Comparison of ENCODE assay signal across 13 cellular contexts in genomic region chr9:137757139-137757538, GRCh38.
A peak's percentile ranks its signal among the peaks of the same experiment; 100 is the strongest.
DNase-seq lines count a peak whose midpoint lies in the region; ATAC-seq and TF ChIP-seq lines count a peak whose summit lies in the region.
"Had no signal": no experiment of that assay in that cellular context is flagged by ENCODE, and none has a peak within 500 bp of the region (broad histone marks: within the 10 kb centered on the region; RNA-seq: fewer than 3 reads in every experiment).

No MANE protein-coding gene starts in this region.

- H3K9me3 ChIP-seq in PC-3 (ENCODE audit: low read length): no peaks in the 10 kb centered on the region
- peaks cover 4% of the 10 kb centered on the region for H3K9me3 ChIP-seq in trophoblast cell (ENCODE audit: insufficient read depth, low read depth, low read length)
- peaks cover 0 to 4% (median 0%) of the 10 kb centered on the region in 3 donors for H3K9me3 ChIP-seq in tibial artery

- WGBS in trophoblast cell (ENCODE audit: extremely low coverage, insufficient coverage, insufficient read length): no CpG with 5 or more reads among the region's 10 CpGs

- H4K20me1 ChIP-seq in PC-3 (ENCODE audit: low read length): no peaks in the 10 kb centered on the region

- BruUV-seq in PC-3 (replicated peaks; lab: Mats Ljungman, UMichigan): no TSS peak

- no peak overlapping the region for H3K18ac ChIP-seq in trophoblast cell (ENCODE audit: low read length)

- H4K12ac ChIP-seq in trophoblast cell (ENCODE audit: low read depth, low read length): no peak overlapping the region

- peaks cover 5% of the 10 kb centered on the region for H3K79me1 ChIP-seq in trophoblast cell (ENCODE audit: low read length)

- H4K8ac ChIP-seq in trophoblast cell (ENCODE audit: low read depth, low read length): no peak overlapping the region

- H3K23ac ChIP-seq in trophoblast cell (ENCODE audit: low read length): no peak overlapping the region

- intact Hi-C loops in PC-3 (cut with micrococcal nuclease): no loop called here
- intact Hi-C loops in tibial artery (cut with DNase I; ENCODE audit: low total_unique reads): no loop called here

- H3K4ac ChIP-seq in trophoblast cell (ENCODE audit: low read depth, low read length): no peak overlapping the region

- H3K4me2 ChIP-seq in PC-3 (ENCODE audit: low read length) (peak overlapping the region; percentile 25; the same call in 1 of the 2 replicates), trophoblast cell (ENCODE audit: low read length) (no peak overlapping the region)

- H3K79me2 ChIP-seq in PC-3 (ENCODE audit: low read length): no peaks in the 10 kb centered on the region
- no peaks in the 10 kb centered on the region for H3K79me2 ChIP-seq in trophoblast cell (ENCODE audit: control insufficient read depth, insufficient read depth, low read length, poor library complexity)

- H2AFZ ChIP-seq in PC-3 (ENCODE audit: low read length) (no peak overlapping the region), trophoblast cell (ENCODE audit: insufficient read depth, low read length, poor library complexity) (no peak overlapping the region)

- TF ChIP-seq CTCF in PC-3 (conservative IDR thresholded peaks at IDR 0.05; ENCODE audit: low read depth, low read length) (no peak), tibial artery (IDR thresholded peaks at IDR 0.05) (no peak)

- H3K14ac ChIP-seq in trophoblast cell (ENCODE audit: low read length): no peak overlapping the region

- H2BK5ac ChIP-seq in trophoblast cell (ENCODE audit: low read depth, low read length, poor library complexity): no peak overlapping the region

- H3K4me3 ChIP-seq in PC-3 (ENCODE audit: low read length) (no peak overlapping the region), trophoblast cell (ENCODE audit: low read depth, low read length) (no peak overlapping the region), tibial artery (no peak overlapping the region)
- H3K4me3 ChIP-seq: SK-N-MC had no signal

- no peak overlapping the region for H2AK5ac ChIP-seq in trophoblast cell (ENCODE audit: low read length)

- CTCF ChIA-PET in PC-3 (lab: Charles Lee): no interaction called here

- no peak for ATAC-seq in PC-3

- no peak overlapping the region for H3K27ac ChIP-seq in PC-3 (ENCODE audit: low read length)
- H3K27ac ChIP-seq in epithelial cell of prostate: peak overlapping the region; percentile 86
- no peak overlapping the region for H3K27ac ChIP-seq in trophoblast cell (ENCODE audit: low read depth, low read length)
- H3K27ac ChIP-seq in tibial artery: no peak overlapping the region
- H3K27ac ChIP-seq: SK-N-MC had no signal

- H2BK120ac ChIP-seq in trophoblast cell (ENCODE audit: insufficient read depth, low read length, poor library complexity): no peak overlapping the region

- peaks cover 19% of the 10 kb centered on the region for H3K36me3 ChIP-seq in PC-3 (ENCODE audit: low read depth, low read length)
- H3K36me3 ChIP-seq in trophoblast cell (ENCODE audit: control insufficient read depth in 1 of 2, insufficient read depth in 2 of 2, low read length in 2 of 2): peaks cover 47 to 52% of the 10 kb centered on the region in 2 experiments
- peaks cover 54 to 91% (median 79%) of the 10 kb centered on the region in 3 donors for H3K36me3 ChIP-seq in tibial artery

- H3F3A ChIP-seq in PC-3 (ENCODE audit: low read length, unreplicated experiment): no peaks in the 10 kb centered on the region

- H4K91ac ChIP-seq in trophoblast cell (ENCODE audit: low read depth, low read length): peak overlapping the region; percentile 16

- H3K9ac ChIP-seq in PC-3 (ENCODE audit: low read length): no peak overlapping the region
- H3K9ac ChIP-seq in trophoblast cell (ENCODE audit: low read length): no peak overlapping the region

- in situ Hi-C loops in G401 (cut with HindIII; ENCODE audit: low sequenced_read_pairs): no loop called here

- H3K4me1 ChIP-seq in PC-3 (ENCODE audit: insufficient read depth, low read length) (0 out of 2 replicates have a peak, but pooled peaks cover 7% of the 10 kb centered on the region), trophoblast cell (ENCODE audit: control insufficient read depth in 1 of 2, insufficient read depth in 2 of 2, low read length in 2 of 2) (peaks cover 7 to 8% of the 10 kb centered on the region in 2 experiments), tibial artery (no peaks in the 10 kb centered on the region)

- H3K9me2 ChIP-seq in PC-3 (replicated peaks; ENCODE audit: low read length): no peaks in the 10 kb centered on the region

- POLR2A ChIA-PET in PC-3 (lab: Charles Lee; ENCODE audit: unreplicated experiment): no interaction called here

- no peak overlapping the region for H2BK12ac ChIP-seq in trophoblast cell (ENCODE audit: low read length)

- H3K27me3 ChIP-seq in PC-3 (ENCODE audit: low read length): no peaks in the 10 kb centered on the region
- H3K27me3 ChIP-seq in trophoblast cell (ENCODE audit: insufficient read depth, low read length): no peaks in the 10 kb centered on the region
- H3K27me3 ChIP-seq in tibial artery: no peaks in the 10 kb centered on the region

- DNase-seq in G401 (ENCODE audit: low spot score) (peak; percentile 23), PC-3 (no peak), epithelial cell of prostate (ENCODE audit: low read depth, low spot score) (no peak), trophoblast cell (no peak), SKM-1 treated with dmso at 0.1 percent for 144 hours (lab: John Stamatoyannopoulos, UW; ENCODE audit: unreplicated experiment) (no peak), tibial artery (no peak)
- DNase-seq in stimulated activated CD4-positive, alpha-beta T cell treated with anti-CD3 and anti-CD28 coated beads, Interleukin-2, amount 100 ng/mL, for 48 hours: no peak
- DNase-seq: aorta; DMS 273 treated with DMSO at 0.1 percent for 48 hours; naive thymus-derived CD4-positive, alpha-beta T cell; NCI-H1417 treated with DMSO at 0.1 percent for 48 hours; NCI-H524 had no signal
